ENCODE assay signal across 22 cellular contexts in genomic region chr16:70711211-70711978, GRCh38. TPM values are rescaled to one million over a fixed set of nuclear protein-coding genes. Genes with fewer than 3 reads are reported as not detected.
DNase-seq lines count a peak whose midpoint lies in the region; ATAC-seq, FAIRE-seq and TF ChIP-seq lines count a peak whose summit lies in the region.
"Had no signal": no experiment of that assay in that cellular context is flagged by ENCODE, and none has a peak within 500 bp of the region (broad histone marks: within the 10 kb centered on the region; RNA-seq: fewer than 3 reads in every experiment).

No MANE protein-coding gene starts in this region.

- H3K27me3 ChIP-seq in H1 (replicated peaks in 1 of 4; ENCODE audit: control insufficient read depth in 3 of 4, extremely low read depth in 1 of 4, insufficient read depth in 3 of 4, low read length in 3 of 4) = no peaks in the 10 kb centered on the region
- H3K27me3 ChIP-seq in uterus = no peaks in the 10 kb centered on the region
- H3K27me3 ChIP-seq: testis had no signal

- no peak overlapping the region for H3K9ac ChIP-seq in H1 (replicated peaks in 1 of 4; ENCODE audit: extremely low read depth in 1 of 4, low read depth in 3 of 4, low read length in 3 of 4)

- TF ChIP-seq RAD21 in H1 (IDR thresholded peaks at IDR 0.05 in 1 of 2, conservative IDR thresholded peaks at IDR 0.05 in 1 of 2; ENCODE audit: low read depth in 2 of 2, low read length in 2 of 2) = no peak

- H3K36me3 ChIP-seq in H1 (ENCODE audit: control insufficient read depth in 2 of 4, insufficient read depth in 4 of 4, low read length in 3 of 4) = no peaks in the 10 kb centered on the region
- no peaks in the 10 kb centered on the region for H3K36me3 ChIP-seq in uterus

- POLR2A ChIA-PET in activated CD8-positive, alpha-beta T cell treated with anti-CD3 and anti-CD28 coated beads for 36 hours (lab: Charles Lee) = interaction anchor here (0.7 to 1.0 kb wide), 2 partner anchors 8 to 53 kb away, joined by 3 read pairs; no protein-coding TSS in a partner anchor
- POLR2A ChIA-PET in activated CD8-positive, alpha-beta T cell treated with anti-CD3 and anti-CD28 coated beads, Interleukin-2, amount 10 ng/mL, durations not matched to agents 7 days and 5 days (lab: Charles Lee) = no interaction called here
- POLR2A ChIA-PET in H1 (lab: Charles Lee; ENCODE audit: partially characterized antibody) = no interaction called here

- H3K56ac ChIP-seq in H1 (replicated peaks; ENCODE audit: insufficient read length, low read depth, low read length) = no peak overlapping the region

- H3K27me3 Mint-ChIP-seq in activated CD8-positive, alpha-beta T cell treated with anti-CD3 and anti-CD28 coated beads for 36 hours = no peaks in the 10 kb centered on the region
- no peaks in the 10 kb centered on the region for H3K27me3 Mint-ChIP-seq in activated CD8-positive, alpha-beta T cell treated with anti-CD3 and anti-CD28 coated beads, Interleukin-2, amount 10 ng/mL, durations not matched to agents 7 days and 5 days (ENCODE audit: low read depth)
- H3K27me3 Mint-ChIP-seq in neural crest cell (ENCODE audit: low read depth) = no peaks in the 10 kb centered on the region
- H3K27me3 Mint-ChIP-seq: activated naive CD8-positive, alpha-beta T cell treated with anti-CD3 and anti-CD28 coated beads, Interleukin-2, amount 10 ng/mL, durations not matched to agents 7 days and 5 days had no signal

- H3K18ac ChIP-seq in H1 (ENCODE audit: extremely low read depth, low read length) = no peak overlapping the region

- WGBS in H1 (ENCODE audit: extremely low coverage in 1 of 2, insufficient coverage in 1 of 2, insufficient read length in 1 of 2, insufficient replicate concordance in 2 of 2, low coverage in 1 of 2, low lambda C conversion rate in 2 of 2, missing lambda C conversion rate in 1 of 2), 2 experiments = 96% methylated on average over 13 of the region's 13 CpGs; no CpG with 5 or more reads in 1 of the 2 experiments

- H2BK12ac ChIP-seq in H1 (ENCODE audit: low read depth, low read length) = no peak overlapping the region; the same call in 1 of the 2 replicates

- no peaks in the 10 kb centered on the region for H3K79me2 ChIP-seq in H1 (ENCODE audit: control insufficient read depth in 1 of 2, insufficient read depth in 2 of 2, low read length in 2 of 2)

- no peak overlapping the region for H2BK5ac ChIP-seq in H1 (ENCODE audit: low read depth, low read length)

- H3K4me3 ChIP-seq in H1 (ENCODE audit: extremely low read depth in 1 of 4, insufficient read depth in 2 of 4, low read depth in 3 of 4, low read length in 4 of 4) (no peak overlapping the region), uterus (no peak overlapping the region)
- H3K4me3 ChIP-seq: testis had no signal

- peaks cover 0 to 3% of the 10 kb centered on the region in 2 experiments for H4K20me1 ChIP-seq in H1 (replicated peaks in 1 of 2; ENCODE audit: control insufficient read depth in 1 of 2, insufficient read depth in 2 of 2, low read length in 2 of 2)

- peak overlapping the region; percentile 45; the same call in 1 of the 2 replicates for H4K8ac ChIP-seq in H1 (ENCODE audit: extremely low read depth, insufficient read depth, low read length)

- FAIRE-seq in H1 (lab: Jason Lieb, UNC) = no peak
- FAIRE-seq: A204.1, bronchial epithelial cell had no signal

- no peak for TF ChIP-seq EP300 in H1 (IDR thresholded peaks at IDR 0.05; ENCODE audit: borderline replicate concordance in 1 of 2, low read depth in 2 of 2, low read length in 2 of 2)

- no peak overlapping the region for H2AFZ ChIP-seq in H1 (ENCODE audit: low read length)

- ATAC-seq in activated CD8-positive, alpha-beta T cell treated with anti-CD3 and anti-CD28 coated beads for 36 hours = no peak
- ATAC-seq in activated CD8-positive, alpha-beta T cell treated with anti-CD3 and anti-CD28 coated beads, Interleukin-2, amount 10 ng/mL, durations not matched to agents 7 days and 5 days = no peak
- ATAC-seq in HG02981 (IDR thresholded peaks at IDR 0.05; ENCODE audit: unreplicated experiment) (no peak), GM18511 (IDR thresholded peaks at IDR 0.05; ENCODE audit: unreplicated experiment) (no peak)
- ATAC-seq: activated T-cell treated with anti-CD3 and anti-CD28 coated beads, Interleukin-2, amount 50 U/mL, for 4 hours; HCT116; sciatic nerve had no signal

- CTCF ChIA-PET in activated CD8-positive, alpha-beta T cell treated with anti-CD3 and anti-CD28 coated beads for 36 hours (lab: Charles Lee) = no interaction called here
- CTCF ChIA-PET in activated CD8-positive, alpha-beta T cell treated with anti-CD3 and anti-CD28 coated beads, Interleukin-2, amount 10 ng/mL, durations not matched to agents 7 days and 5 days (lab: Charles Lee) = interaction anchor here (0.8 to 1.2 kb wide), 2 partner anchors 27 to 59 kb away, joined by 3 to 4 read pairs; no protein-coding TSS in a partner anchor
- CTCF ChIA-PET in H1 (lab: Charles Lee; ENCODE audit: partially characterized antibody) = interaction anchor here (0.6 to 3.5 kb wide), 6 partner anchors 9 to 175 kb away, joined by 3 to 17 read pairs (median 4); no protein-coding TSS in a partner anchor

- 0 out of 2 replicates have a peak overlapping the region, but pooled peaks have one; percentile 46 for H2BK15ac ChIP-seq in H1 (ENCODE audit: low read length)

- H3K4me1 Mint-ChIP-seq in activated CD8-positive, alpha-beta T cell treated with anti-CD3 and anti-CD28 coated beads for 36 hours (ENCODE audit: low read depth) = peaks cover 6% of the 10 kb centered on the region
- H3K4me1 Mint-ChIP-seq in activated CD8-positive, alpha-beta T cell treated with anti-CD3 and anti-CD28 coated beads, Interleukin-2, amount 10 ng/mL, durations not matched to agents 7 days and 5 days (ENCODE audit: low read depth) = peaks cover 23% of the 10 kb centered on the region
- H3K4me1 Mint-ChIP-seq in neural crest cell = peaks cover 28% of the 10 kb centered on the region
- H3K4me1 Mint-ChIP-seq: CD14-positive monocyte had no signal

- no peak overlapping the region for H2BK120ac ChIP-seq in H1 (replicated peaks; ENCODE audit: low read depth, low read length)

- H3K14ac ChIP-seq in H1 (ENCODE audit: insufficient read length) = no peak overlapping the region

- TF ChIP-seq POLR2A in H1 (IDR thresholded peaks at IDR 0.05; ENCODE audit: control extremely low read depth in 1 of 2, low read depth in 2 of 2, low read length in 2 of 2) (no peak), uterus (IDR thresholded peaks at IDR 0.05) (no peak)

- H3K23me2 ChIP-seq in H1 (ENCODE audit: low read depth, low read length) = no peaks in the 10 kb centered on the region

- H3K4me3 Mint-ChIP-seq in activated CD8-positive, alpha-beta T cell treated with anti-CD3 and anti-CD28 coated beads for 36 hours = no peak overlapping the region
- H3K4me3 Mint-ChIP-seq in activated CD8-positive, alpha-beta T cell treated with anti-CD3 and anti-CD28 coated beads, Interleukin-2, amount 10 ng/mL, durations not matched to agents 7 days and 5 days = no peak overlapping the region
- no peak overlapping the region for H3K4me3 Mint-ChIP-seq in neural crest cell
- H3K4me3 Mint-ChIP-seq: activated naive CD8-positive, alpha-beta T cell treated with anti-CD3 and anti-CD28 coated beads, Interleukin-2, amount 10 ng/mL, durations not matched to agents 7 days and 5 days; activated T-cell treated with anti-CD3 and anti-CD28 coated beads, Interleukin-2, amount 50 U/mL, for 4 hours; CD14-positive monocyte had no signal

- H2BK20ac ChIP-seq in H1 (ENCODE audit: low read length) = no peak overlapping the region

- H3K27ac ChIP-seq in H1 (ENCODE audit: low read depth, low read length) (no peak overlapping the region), uterus (peak overlapping the region; percentile 94 to 96)
- H3K27ac ChIP-seq: testis had no signal

- H3K4me2 ChIP-seq in H1 (ENCODE audit: insufficient read depth in 1 of 2, low read depth in 2 of 2, low read length in 2 of 2) = no peak overlapping the region

- intact Hi-C loops in activated CD8-positive, alpha-beta T cell treated with anti-CD3 and anti-CD28 coated beads for 36 hours (cut with micrococcal nuclease) = no loop called here
- intact Hi-C loops in uterus (cut with DNase I; ENCODE audit: low total_unique reads) = no loop called here

- no peak overlapping the region for H3K4ac ChIP-seq in H1 (replicated peaks; ENCODE audit: insufficient read length, low read depth, low read length)

- H3K36me3 Mint-ChIP-seq in activated CD8-positive, alpha-beta T cell treated with anti-CD3 and anti-CD28 coated beads for 36 hours (ENCODE audit: low read depth) = peaks cover 2% of the 10 kb centered on the region
- no peaks in the 10 kb centered on the region for H3K36me3 Mint-ChIP-seq in activated CD8-positive, alpha-beta T cell treated with anti-CD3 and anti-CD28 coated beads, Interleukin-2, amount 10 ng/mL, durations not matched to agents 7 days and 5 days (ENCODE audit: low read depth)
- H3K36me3 Mint-ChIP-seq in neural crest cell (ENCODE audit: low read depth) = no peaks in the 10 kb centered on the region

- H2AK5ac ChIP-seq in H1 (ENCODE audit: low read depth, low read length) = no peak overlapping the region

- H4K5ac ChIP-seq in H1 (ENCODE audit: insufficient read length, low read depth, low read length) = no peak overlapping the region

- no peak overlapping the region for H4K91ac ChIP-seq in H1 (replicated peaks; ENCODE audit: insufficient read length, low read length)

- no peaks in the 10 kb centered on the region for H3K79me1 ChIP-seq in H1 (ENCODE audit: low read depth, low read length)

- no peaks in the 10 kb centered on the region for H3K9me3 Mint-ChIP-seq in activated CD8-positive, alpha-beta T cell treated with anti-CD3 and anti-CD28 coated beads for 36 hours
- no peaks in the 10 kb centered on the region for H3K9me3 Mint-ChIP-seq in activated CD8-positive, alpha-beta T cell treated with anti-CD3 and anti-CD28 coated beads, Interleukin-2, amount 10 ng/mL, durations not matched to agents 7 days and 5 days (ENCODE audit: insufficient read depth)
- no peaks in the 10 kb centered on the region for H3K9me3 Mint-ChIP-seq in neural crest cell
- H3K9me3 Mint-ChIP-seq: activated naive CD8-positive, alpha-beta T cell treated with anti-CD3 and anti-CD28 coated beads, Interleukin-2, amount 10 ng/mL, durations not matched to agents 7 days and 5 days; activated T-cell treated with anti-CD3 and anti-CD28 coated beads, Interleukin-2, amount 50 U/mL, for 4 hours; CD14-positive monocyte had no signal

- DNase-seq in activated CD8-positive, alpha-beta T cell treated with anti-CD3 and anti-CD28 coated beads for 36 hours = no peak
- DNase-seq in activated CD8-positive, alpha-beta T cell treated with anti-CD3 and anti-CD28 coated beads, Interleukin-2, amount 10 ng/mL, durations not matched to agents 7 days and 5 days = no peak
- DNase-seq in H1 (ENCODE audit: low read depth in 1 of 2, low spot score in 2 of 2) (no peak), neural crest cell (ENCODE audit: low read depth, low spot score) (no peak), uterus (no peak), retina (no peak)
- DNase-seq: activated CD4-positive, alpha-beta T cell treated with anti-CD3 and anti-CD28 coated beads, Interleukin-2, amount 50 U/mL, for 48 hours; activated naive CD8-positive, alpha-beta T cell treated with anti-CD3 and anti-CD28 coated beads, Interleukin-2, amount 10 ng/mL, durations not matched to agents 7 days and 5 days; activated T-cell treated with anti-CD3 and anti-CD28 coated beads, Interleukin-2, amount 50 U/mL, for 4 hours; DMS153; midbrain; NCI-H1417 treated with DMSO at 0.1 percent for 48 hours; NCI-H2227 treated with DMSO at 0.1 percent for 48 hours; RPMI8226; testis had no signal

- H3K23ac ChIP-seq in H1 (ENCODE audit: insufficient read length) = no peak overlapping the region

- peak overlapping the region; percentile 18 for H3K27ac Mint-ChIP-seq in activated CD8-positive, alpha-beta T cell treated with anti-CD3 and anti-CD28 coated beads for 36 hours
- no peak overlapping the region for H3K27ac Mint-ChIP-seq in activated CD8-positive, alpha-beta T cell treated with anti-CD3 and anti-CD28 coated beads, Interleukin-2, amount 10 ng/mL, durations not matched to agents 7 days and 5 days
- peak overlapping the region; percentile 10 for H3K27ac Mint-ChIP-seq in neural crest cell (ENCODE audit: unreplicated experiment)

- H3K4me1 ChIP-seq in H1 (replicated peaks in 1 of 4; ENCODE audit: control insufficient read depth in 3 of 4, insufficient read depth in 4 of 4, low read length in 3 of 4) = peaks cover 4 to 44% (median 28%) of the 10 kb centered on the region in 4 experiments
- peaks cover 23 to 25% of the 10 kb centered on the region in 2 donors for H3K4me1 ChIP-seq in uterus

- no peak for TF ChIP-seq CTCF in activated CD8-positive, alpha-beta T cell treated with anti-CD3 and anti-CD28 coated beads for 36 hours (IDR thresholded peaks at IDR 0.05)
- TF ChIP-seq CTCF in H1 (IDR thresholded peaks at IDR 0.05; ENCODE audit: control extremely low read depth in 1 of 3, insufficient read depth in 1 of 3, low read depth in 1 of 3, low read length in 3 of 3) (no peak), neural crest cell (conservative IDR thresholded peaks at IDR 0.05) (no peak), uterus (IDR thresholded peaks at IDR 0.05) (no peak)

- H3K9me3 ChIP-seq in H1 (ENCODE audit: insufficient read depth in 2 of 2, low read depth in 1 of 2, low read length in 1 of 2) = no peaks in the 10 kb centered on the region
- H3K9me3 ChIP-seq in uterus = no peaks in the 10 kb centered on the region
- H3K9me3 ChIP-seq: testis had no signal

RNA-seq across cellular contexts. Expression of gene MTSS2, which starts 25.5 kb away (rescaled TPM):
- 1 to 10 TPM; 4.4 to 4.6 TPM for total RNA-seq in activated CD8-positive, alpha-beta T cell treated with anti-CD3 and anti-CD28 coated beads for 36 hours
- 1 to 10 TPM; 5.7 to 6.0 TPM for total RNA-seq in activated CD8-positive, alpha-beta T cell treated with anti-CD3 and anti-CD28 coated beads, Interleukin-2, amount 10 ng/mL, durations not matched to agents 7 days and 5 days
- 34.2 and 36.7 TPM in 2 replicates for total RNA-seq in H1 (2021; fragmentation: NEBNext Ultra II Directional; extraction: Animal tissue kit (Norgen Biotek cat#: 25700))
- polyA plus RNA-seq in H1 (2011; rRNA removed) = 23.3 and 33.8 TPM in 2 replicates
- polyA plus RNA-seq in H1 (2011; cell fraction: cytosol; rRNA removed) = 26.1 TPM
- 34.8 TPM for polyA plus RNA-seq in H1 (2011; cell fraction: nucleus; rRNA removed)
- polyA plus RNA-seq in H1 (2012, experiment 1 of 2) = 22.4 to 38.9 TPM (median 37.5 TPM) in 4 replicates
- 14.0 TPM for polyA plus RNA-seq in H1 (2012, experiment 2 of 2)
- polyA plus RNA-seq in H1 (2013, experiment 1 of 2) = 32.8 TPM
- polyA plus RNA-seq in H1 (2013, experiment 2 of 2) = 34.0 TPM
- 13.3 and 15.3 TPM in 2 replicates for polyA minus RNA-seq in H1 (2011; rRNA and poly(A)+ RNA removed)
- 23.2 TPM for polyA minus RNA-seq in H1 (2011; cell fraction: cytosol; rRNA and poly(A)+ RNA removed)
- polyA minus RNA-seq in H1 (2011; cell fraction: nucleus; rRNA and poly(A)+ RNA removed) = 18.2 TPM
- total RNA-seq in neural crest cell (93.3 and 95.0 TPM in 2 replicates), uterus (100 to 1,000 TPM in 1 of 4 donors, 10 to 100 TPM in 3; 11.2 to 142 (median 18.2) TPM)
- polyA plus RNA-seq: CD14-positive monocyte had no signal
